ENCODE assay signal across 1 cellular context in genomic region chrX:154378059-154378798, GRCh38.
TF ChIP-seq lines count a peak whose summit lies in the region.

No MANE protein-coding gene starts in this region.

TF ChIP-seq in HepG2, 621 proteins besides CTCF, POLR2A, EP300 and RAD21 (continued from another document and continues in another):
- TF ChIP-seq MEIS2 (CRISPR knock-in tag; IDR thresholded peaks at IDR 0.05) (0 out of 2 replicates have a peak, but pooled peaks have one; percentile 27), HOXA5 (CRISPR knock-in tag; IDR thresholded peaks at IDR 0.05) (no peak; the same call in 1 of the 2 replicates), ZNF124 (CRISPR knock-in tag; IDR thresholded peaks at IDR 0.05) (no peak), SMARCC2 (IDR thresholded peaks at IDR 0.05) (no peak), ZMYM3 (CRISPR knock-in tag; IDR thresholded peaks at IDR 0.05) (no peak), DNMT1 (CRISPR knock-in tag; IDR thresholded peaks at IDR 0.05) (no peak), LCORL (IDR thresholded peaks at IDR 0.05) (no peak), LCORL (CRISPR knock-in tag; IDR thresholded peaks at IDR 0.05) (peak; percentile 26; the same call in 1 of the 2 replicates), PRDM4 (CRISPR knock-in tag; IDR thresholded peaks at IDR 0.05; ENCODE audit: borderline replicate concordance) (no peak), RAD51 (IDR thresholded peaks at IDR 0.05; ENCODE audit: borderline replicate concordance) (no peak), FOXJ3 (CRISPR knock-in tag; IDR thresholded peaks at IDR 0.05; ENCODE audit: borderline replicate concordance) (no peak), ZNF513 (CRISPR knock-in tag; conservative IDR thresholded peaks at IDR 0.05) (no peak), ZNF556 (CRISPR knock-in tag; IDR thresholded peaks at IDR 0.05; ENCODE audit: borderline replicate concordance) (no peak), TARDBP (CRISPR knock-in tag; IDR thresholded peaks at IDR 0.05) (no peak), RBFOX2 (IDR thresholded peaks at IDR 0.05; ENCODE audit: low read depth, low read length) (peak; percentile 77), PCBP1 (IDR thresholded peaks at IDR 0.05; ENCODE audit: borderline replicate concordance, low read depth, low read length) (no peak), GMEB1 (CRISPR knock-in tag; IDR thresholded peaks at IDR 0.05; ENCODE audit: borderline replicate concordance) (peak; percentile 67; the same call in 1 of the 2 replicates), ZSCAN22 (CRISPR knock-in tag; IDR thresholded peaks at IDR 0.05) (no peak), ZNF530 (CRISPR knock-in tag; IDR thresholded peaks at IDR 0.05; ENCODE audit: low read depth) (no peak), ZNF710 (CRISPR knock-in tag; IDR thresholded peaks at IDR 0.05; ENCODE audit: borderline replicate concordance) (no peak), NR2F1 (CRISPR knock-in tag; IDR thresholded peaks at IDR 0.05) (no peak), ZNF652 (CRISPR knock-in tag; IDR thresholded peaks at IDR 0.05; ENCODE audit: borderline replicate concordance, low read depth) (no peak), POLR2AphosphoS5 (IDR thresholded peaks at IDR 0.05; ENCODE audit: low read depth, low read length) (peak; percentile 38; the same call in 1 of the 2 replicates), HMGA1 (CRISPR knock-in tag; conservative IDR thresholded peaks at IDR 0.05) (no peak), ZNF354B (CRISPR knock-in tag; IDR thresholded peaks at IDR 0.05) (no peak), CBX1 (IDR thresholded peaks at IDR 0.05; ENCODE audit: low read depth) (no peak), SMAD1 (CRISPR knock-in tag; IDR thresholded peaks at IDR 0.05; ENCODE audit: borderline replicate concordance, low read depth) (no peak), KDM1A (CRISPR knock-in tag; IDR thresholded peaks at IDR 0.05) (no peak), NCOR1 (IDR thresholded peaks at IDR 0.05; ENCODE audit: borderline replicate concordance, low read length) (no peak), EED (CRISPR knock-in tag; IDR thresholded peaks at IDR 0.05) (no peak)
- TF ChIP-seq, protein P1, sequence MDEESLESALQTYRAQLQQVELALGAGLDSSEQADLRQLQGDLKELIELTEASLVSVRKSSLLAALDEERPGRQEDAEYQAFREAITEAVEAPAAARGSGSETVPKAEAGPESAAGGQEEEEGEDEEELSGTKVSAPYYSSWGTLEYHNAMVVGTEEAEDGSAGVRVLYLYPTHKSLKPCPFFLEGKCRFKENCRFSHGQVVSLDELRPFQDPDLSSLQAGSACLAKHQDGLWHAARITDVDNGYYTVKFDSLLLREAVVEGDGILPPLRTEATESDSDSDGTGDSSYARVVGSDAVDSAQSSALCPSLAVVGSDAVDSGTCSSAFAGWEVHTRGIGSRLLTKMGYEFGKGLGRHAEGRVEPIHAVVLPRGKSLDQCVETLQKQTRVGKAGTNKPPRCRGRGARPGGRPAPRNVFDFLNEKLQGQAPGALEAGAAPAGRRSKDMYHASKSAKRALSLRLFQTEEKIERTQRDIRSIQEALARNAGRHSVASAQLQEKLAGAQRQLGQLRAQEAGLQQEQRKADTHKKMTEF (CRISPR knock-in tag; IDR thresholded peaks at IDR 0.05) = no peak
- TF ChIP-seq, protein P2, sequence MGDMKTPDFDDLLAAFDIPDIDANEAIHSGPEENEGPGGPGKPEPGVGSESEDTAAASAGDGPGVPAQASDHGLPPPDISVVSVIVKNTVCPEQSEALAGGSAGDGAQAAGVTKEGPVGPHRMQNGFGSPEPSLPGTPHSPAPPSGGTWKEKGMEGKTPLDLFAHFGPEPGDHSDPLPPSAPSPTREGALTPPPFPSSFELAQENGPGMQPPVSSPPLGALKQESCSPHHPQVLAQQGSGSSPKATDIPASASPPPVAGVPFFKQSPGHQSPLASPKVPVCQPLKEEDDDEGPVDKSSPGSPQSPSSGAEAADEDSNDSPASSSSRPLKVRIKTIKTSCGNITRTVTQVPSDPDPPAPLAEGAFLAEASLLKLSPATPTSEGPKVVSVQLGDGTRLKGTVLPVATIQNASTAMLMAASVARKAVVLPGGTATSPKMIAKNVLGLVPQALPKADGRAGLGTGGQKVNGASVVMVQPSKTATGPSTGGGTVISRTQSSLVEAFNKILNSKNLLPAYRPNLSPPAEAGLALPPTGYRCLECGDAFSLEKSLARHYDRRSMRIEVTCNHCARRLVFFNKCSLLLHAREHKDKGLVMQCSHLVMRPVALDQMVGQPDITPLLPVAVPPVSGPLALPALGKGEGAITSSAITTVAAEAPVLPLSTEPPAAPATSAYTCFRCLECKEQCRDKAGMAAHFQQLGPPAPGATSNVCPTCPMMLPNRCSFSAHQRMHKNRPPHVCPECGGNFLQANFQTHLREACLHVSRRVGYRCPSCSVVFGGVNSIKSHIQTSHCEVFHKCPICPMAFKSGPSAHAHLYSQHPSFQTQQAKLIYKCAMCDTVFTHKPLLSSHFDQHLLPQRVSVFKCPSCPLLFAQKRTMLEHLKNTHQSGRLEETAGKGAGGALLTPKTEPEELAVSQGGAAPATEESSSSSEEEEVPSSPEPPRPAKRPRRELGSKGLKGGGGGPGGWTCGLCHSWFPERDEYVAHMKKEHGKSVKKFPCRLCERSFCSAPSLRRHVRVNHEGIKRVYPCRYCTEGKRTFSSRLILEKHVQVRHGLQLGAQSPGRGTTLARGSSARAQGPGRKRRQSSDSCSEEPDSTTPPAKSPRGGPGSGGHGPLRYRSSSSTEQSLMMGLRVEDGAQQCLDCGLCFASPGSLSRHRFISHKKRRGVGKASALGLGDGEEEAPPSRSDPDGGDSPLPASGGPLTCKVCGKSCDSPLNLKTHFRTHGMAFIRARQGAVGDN (CRISPR knock-in tag; IDR thresholded peaks at IDR 0.05) = peak; percentile 74
- TF ChIP-seq, protein P3, sequence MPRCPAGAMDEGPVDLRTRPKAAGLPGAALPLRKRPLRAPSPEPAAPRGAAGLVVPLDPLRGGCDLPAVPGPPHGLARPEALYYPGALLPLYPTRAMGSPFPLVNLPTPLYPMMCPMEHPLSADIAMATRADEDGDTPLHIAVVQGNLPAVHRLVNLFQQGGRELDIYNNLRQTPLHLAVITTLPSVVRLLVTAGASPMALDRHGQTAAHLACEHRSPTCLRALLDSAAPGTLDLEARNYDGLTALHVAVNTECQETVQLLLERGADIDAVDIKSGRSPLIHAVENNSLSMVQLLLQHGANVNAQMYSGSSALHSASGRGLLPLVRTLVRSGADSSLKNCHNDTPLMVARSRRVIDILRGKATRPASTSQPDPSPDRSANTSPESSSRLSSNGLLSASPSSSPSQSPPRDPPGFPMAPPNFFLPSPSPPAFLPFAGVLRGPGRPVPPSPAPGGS (CRISPR knock-in tag; IDR thresholded peaks at IDR 0.05) = peak; percentile 56; the same call in 1 of the 2 replicates
- TF ChIP-seq, protein P4, sequence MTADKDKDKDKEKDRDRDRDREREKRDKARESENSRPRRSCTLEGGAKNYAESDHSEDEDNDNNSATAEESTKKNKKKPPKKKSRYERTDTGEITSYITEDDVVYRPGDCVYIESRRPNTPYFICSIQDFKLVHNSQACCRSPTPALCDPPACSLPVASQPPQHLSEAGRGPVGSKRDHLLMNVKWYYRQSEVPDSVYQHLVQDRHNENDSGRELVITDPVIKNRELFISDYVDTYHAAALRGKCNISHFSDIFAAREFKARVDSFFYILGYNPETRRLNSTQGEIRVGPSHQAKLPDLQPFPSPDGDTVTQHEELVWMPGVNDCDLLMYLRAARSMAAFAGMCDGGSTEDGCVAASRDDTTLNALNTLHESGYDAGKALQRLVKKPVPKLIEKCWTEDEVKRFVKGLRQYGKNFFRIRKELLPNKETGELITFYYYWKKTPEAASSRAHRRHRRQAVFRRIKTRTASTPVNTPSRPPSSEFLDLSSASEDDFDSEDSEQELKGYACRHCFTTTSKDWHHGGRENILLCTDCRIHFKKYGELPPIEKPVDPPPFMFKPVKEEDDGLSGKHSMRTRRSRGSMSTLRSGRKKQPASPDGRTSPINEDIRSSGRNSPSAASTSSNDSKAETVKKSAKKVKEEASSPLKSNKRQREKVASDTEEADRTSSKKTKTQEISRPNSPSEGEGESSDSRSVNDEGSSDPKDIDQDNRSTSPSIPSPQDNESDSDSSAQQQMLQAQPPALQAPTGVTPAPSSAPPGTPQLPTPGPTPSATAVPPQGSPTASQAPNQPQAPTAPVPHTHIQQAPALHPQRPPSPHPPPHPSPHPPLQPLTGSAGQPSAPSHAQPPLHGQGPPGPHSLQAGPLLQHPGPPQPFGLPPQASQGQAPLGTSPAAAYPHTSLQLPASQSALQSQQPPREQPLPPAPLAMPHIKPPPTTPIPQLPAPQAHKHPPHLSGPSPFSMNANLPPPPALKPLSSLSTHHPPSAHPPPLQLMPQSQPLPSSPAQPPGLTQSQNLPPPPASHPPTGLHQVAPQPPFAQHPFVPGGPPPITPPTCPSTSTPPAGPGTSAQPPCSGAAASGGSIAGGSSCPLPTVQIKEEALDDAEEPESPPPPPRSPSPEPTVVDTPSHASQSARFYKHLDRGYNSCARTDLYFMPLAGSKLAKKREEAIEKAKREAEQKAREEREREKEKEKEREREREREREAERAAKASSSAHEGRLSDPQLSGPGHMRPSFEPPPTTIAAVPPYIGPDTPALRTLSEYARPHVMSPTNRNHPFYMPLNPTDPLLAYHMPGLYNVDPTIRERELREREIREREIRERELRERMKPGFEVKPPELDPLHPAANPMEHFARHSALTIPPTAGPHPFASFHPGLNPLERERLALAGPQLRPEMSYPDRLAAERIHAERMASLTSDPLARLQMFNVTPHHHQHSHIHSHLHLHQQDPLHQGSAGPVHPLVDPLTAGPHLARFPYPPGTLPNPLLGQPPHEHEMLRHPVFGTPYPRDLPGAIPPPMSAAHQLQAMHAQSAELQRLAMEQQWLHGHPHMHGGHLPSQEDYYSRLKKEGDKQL (CRISPR knock-in tag; IDR thresholded peaks at IDR 0.05; ENCODE audit: low read depth) = no peak
- TF ChIP-seq, protein P5, sequence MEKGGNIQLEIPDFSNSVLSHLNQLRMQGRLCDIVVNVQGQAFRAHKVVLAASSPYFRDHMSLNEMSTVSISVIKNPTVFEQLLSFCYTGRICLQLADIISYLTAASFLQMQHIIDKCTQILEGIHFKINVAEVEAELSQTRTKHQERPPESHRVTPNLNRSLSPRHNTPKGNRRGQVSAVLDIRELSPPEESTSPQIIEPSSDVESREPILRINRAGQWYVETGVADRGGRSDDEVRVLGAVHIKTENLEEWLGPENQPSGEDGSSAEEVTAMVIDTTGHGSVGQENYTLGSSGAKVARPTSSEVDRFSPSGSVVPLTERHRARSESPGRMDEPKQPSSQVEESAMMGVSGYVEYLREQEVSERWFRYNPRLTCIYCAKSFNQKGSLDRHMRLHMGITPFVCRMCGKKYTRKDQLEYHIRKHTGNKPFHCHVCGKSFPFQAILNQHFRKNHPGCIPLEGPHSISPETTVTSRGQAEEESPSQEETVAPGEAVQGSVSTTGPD (CRISPR knock-in tag; IDR thresholded peaks at IDR 0.05) = no peak
